Comparison of ENCODE assay signal across 23 cellular contexts in the genomic region with DNA sequence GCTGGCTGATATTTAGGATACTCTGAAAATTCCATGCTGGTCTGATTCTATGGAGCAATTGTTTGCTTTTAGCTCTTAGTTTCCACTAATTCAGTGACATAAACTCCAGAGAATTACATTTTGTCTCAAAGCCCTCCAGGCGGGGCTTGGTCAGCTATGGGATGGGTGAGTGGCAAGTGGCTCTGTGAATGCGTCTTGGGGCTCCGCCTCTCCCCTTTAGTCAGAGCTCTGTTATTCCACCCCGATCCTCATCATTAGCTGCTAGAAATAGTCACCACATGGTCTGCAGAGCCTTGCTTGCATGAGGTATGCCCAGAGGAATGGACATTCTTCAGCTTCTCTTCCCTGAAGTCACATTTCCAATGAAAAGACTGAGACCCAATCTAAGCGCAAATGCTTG.
DNase-seq lines count a peak whose midpoint lies in the region; ATAC-seq and TF ChIP-seq lines count a peak whose summit lies in the region.
"Had no signal": no experiment of that assay in that cellular context is flagged by ENCODE, and none has a peak within 500 bp of the region (broad histone marks: within the 10 kb centered on the region; RNA-seq: fewer than 3 reads in every experiment).

No MANE protein-coding gene starts in this region.

- in situ Hi-C loops in brain microvascular endothelial cell (cut with HindIII; ENCODE audit: low pct_ligation_motif_present, low sequenced_read_pairs), result no loop called here

- no peak for TF ChIP-seq CTCF in AG04449 (IDR thresholded peaks at IDR 0.05; ENCODE audit: insufficient read depth, low read length, missing control alignments)
- TF ChIP-seq CTCF in HFFc6 (IDR thresholded peaks at IDR 0.05), result no peak
- TF ChIP-seq CTCF in brain microvascular endothelial cell (IDR thresholded peaks at IDR 0.05; ENCODE audit: low read depth, low read length, missing control alignments), result no peak
- no peak for TF ChIP-seq CTCF in breast epithelium (IDR thresholded peaks at IDR 0.05)
- TF ChIP-seq CTCF in Caco-2 (IDR thresholded peaks at IDR 0.05; ENCODE audit: insufficient read depth in 1 of 2, low read depth in 1 of 2, low read length in 1 of 2, severe bottlenecking in 1 of 2, unreplicated experiment in 1 of 2), result no peak

- H3K4me3 ChIP-seq in AG04449 (ENCODE audit: low read depth, low read length), result no peak overlapping the region
- no peak overlapping the region for H3K4me3 ChIP-seq in brain microvascular endothelial cell (ENCODE audit: low read depth, low read length)
- H3K4me3 ChIP-seq in breast epithelium, result no peak overlapping the region
- no peak overlapping the region for H3K4me3 ChIP-seq in Caco-2 (ENCODE audit: low read depth, low read length)
- H3K4me3 ChIP-seq: right lobe of liver, tibial nerve had no signal

- no TSS peak for BruUV-seq in Caco-2 (replicated peaks; lab: Mats Ljungman, UMichigan)

- CTCF ChIA-PET in AG04449 (lab: Yijun Ruan, JAX) (interaction anchor here (1.3 to 4.6 kb wide), 6 partner anchors 10 to 539 kb away, joined by 3 to 23 read pairs (median 10); no protein-coding TSS in a partner anchor), Caco-2 (lab: Charles Lee) (interaction anchor here (1.1 kb wide), 1 partner anchor 17 kb away, joined by 5 read pairs; no protein-coding TSS in a partner anchor)

- no peak for TF ChIP-seq POLR2A in breast epithelium (IDR thresholded peaks at IDR 0.05)

- H3K9me3 ChIP-seq in breast epithelium (no peaks in the 10 kb centered on the region), Caco-2 (no peaks in the 10 kb centered on the region)
- H3K9me3 ChIP-seq: right lobe of liver, tibial nerve had no signal

- peaks cover 4% of the 10 kb centered on the region; the same call in 1 of the 2 replicates for H3K9me3 Mint-ChIP-seq in HFFc6
- H3K9me3 Mint-ChIP-seq in Caco-2 (ENCODE audit: unreplicated experiment), result no peaks in the 10 kb centered on the region
- H3K9me3 Mint-ChIP-seq: activated naive CD4-positive, alpha-beta T cell treated with anti-CD3 and anti-CD28 coated beads for 36 hours; natural killer cell treated with Interleukin-12 subunit alpha and Interleukin-12 subunit beta and Interleukin-15 and Interleukin-18, amount 100 ng/mL, for 72 hours had no signal

- POLR2A ChIA-PET in AG04449 (lab: Yijun Ruan, JAX) (interaction anchor here (1.0 to 1.4 kb wide), 2 partner anchors 9 to 81 kb away, joined by 3 read pairs; no protein-coding TSS in a partner anchor), Caco-2 (lab: Charles Lee) (no interaction called here)

- H3K27me3 Mint-ChIP-seq in HFFc6 (ENCODE audit: insufficient read depth) (peaks cover 3% of the 10 kb centered on the region; the same call in 1 of the 2 replicates), Caco-2 (ENCODE audit: insufficient read depth, unreplicated experiment) (peaks cover 7% of the 10 kb centered on the region)

- H3K36me3 ChIP-seq in brain microvascular endothelial cell (replicated peaks) (no peaks in the 10 kb centered on the region), breast epithelium (no peaks in the 10 kb centered on the region), Caco-2 (ENCODE audit: control insufficient read depth, insufficient read depth, low read length) (no peaks in the 10 kb centered on the region)
- H3K36me3 ChIP-seq: right lobe of liver, tibial nerve had no signal

- H3K4me1 Mint-ChIP-seq in HFFc6 (ENCODE audit: low read depth) (peaks cover 52% of the 10 kb centered on the region), Caco-2 (ENCODE audit: low read depth, unreplicated experiment) (no peaks in the 10 kb centered on the region)

- no peak for ATAC-seq in HG03108 (IDR thresholded peaks at IDR 0.05; ENCODE audit: unreplicated experiment)
- ATAC-seq: HCT116; natural killer cell treated with Interleukin-12 subunit alpha and Interleukin-12 subunit beta and Interleukin-15 and Interleukin-18, amount 100 ng/mL, for 72 hours; Panc1; right lobe of liver had no signal

- intact Hi-C loops in breast epithelium (cut with DNase I; ENCODE audit: low total_unique reads), result no loop called here
- intact Hi-C loops in Caco-2 (cut with micrococcal nuclease; ENCODE audit: unreplicated experiment), result loop anchor here (10.0 kb wide), 1 partner anchor 210 kb away; no protein-coding TSS in a partner anchor

- H3K4me1 ChIP-seq in breast epithelium (no peaks in the 10 kb centered on the region), Caco-2 (no peaks in the 10 kb centered on the region)
- H3K4me1 ChIP-seq: right lobe of liver had no signal

- H3K27me3 ChIP-seq in brain microvascular endothelial cell (replicated peaks), result no peaks in the 10 kb centered on the region
- H3K27me3 ChIP-seq in breast epithelium, result no peaks in the 10 kb centered on the region
- no peaks in the 10 kb centered on the region for H3K27me3 ChIP-seq in Caco-2 (replicated peaks; ENCODE audit: control insufficient read depth, insufficient read depth, low read length)
- H3K27me3 ChIP-seq: right lobe of liver, tibial nerve had no signal

- DNase-seq in AG04449 (ENCODE audit: low read depth, low spot score), result peak; percentile 84
- peak; percentile 88 for DNase-seq in HFFc6
- peak; percentile 85 for DNase-seq in brain microvascular endothelial cell
- DNase-seq in kidney tubule cell (ENCODE audit: low spot score), result peak; percentile 81
- no peak for DNase-seq in breast epithelium (ENCODE audit: low spot score in 2 of 2)
- DNase-seq in Caco-2, result no peak
- DNase-seq in DMS114 treated with DMSO at 0.1 percent for 48 hours (lab: John Stamatoyannopoulos, UW; ENCODE audit: unreplicated experiment), result no peak
- DNase-seq: activated CD4-positive, CD25-positive, alpha-beta regulatory T cell treated with anti-CD3 and anti-CD28 coated beads, Interleukin-2, amount 50 U/mL, for 72 hours; activated CD8-positive, alpha-beta memory T cell treated with anti-CD3 and anti-CD28 coated beads, Interleukin-2, amount 50 U/mL, for 48 hours; activated naive CD4-positive, alpha-beta T cell treated with anti-CD3 and anti-CD28 coated beads for 36 hours; central memory CD4-positive, alpha-beta T cell; hypothalamus; KG1; NCI-H1694; NCI-H526; right lobe of liver; stimulated activated CD4-positive, alpha-beta T cell treated with anti-CD3 and anti-CD28 coated beads, Interleukin-4, amount 100 ng/mL, for 24 hours; T-helper 1 cell had no signal

- H3K27ac ChIP-seq in brain microvascular endothelial cell (no peak overlapping the region), breast epithelium (no peak overlapping the region)
- H3K27ac ChIP-seq: right lobe of liver had no signal

- peak overlapping the region; percentile 24; the same call in 1 of the 2 replicates for H3K4me3 Mint-ChIP-seq in HFFc6
- no peak overlapping the region for H3K4me3 Mint-ChIP-seq in Caco-2 (ENCODE audit: unreplicated experiment)
- H3K4me3 Mint-ChIP-seq: activated naive CD4-positive, alpha-beta T cell treated with anti-CD3 and anti-CD28 coated beads for 36 hours; natural killer cell treated with Interleukin-12 subunit alpha and Interleukin-12 subunit beta and Interleukin-15 and Interleukin-18, amount 100 ng/mL, for 72 hours had no signal

- H3K27ac Mint-ChIP-seq in HFFc6 (peak overlapping the region; percentile 57), Caco-2 (ENCODE audit: unreplicated experiment) (no peak overlapping the region)
- H3K27ac Mint-ChIP-seq: activated naive CD4-positive, alpha-beta T cell treated with anti-CD3 and anti-CD28 coated beads for 36 hours; natural killer cell treated with Interleukin-12 subunit alpha and Interleukin-12 subunit beta and Interleukin-15 and Interleukin-18, amount 100 ng/mL, for 72 hours had no signal

- no peaks in the 10 kb centered on the region for H3K36me3 Mint-ChIP-seq in HFFc6 (ENCODE audit: low read depth)
- no peaks in the 10 kb centered on the region for H3K36me3 Mint-ChIP-seq in Caco-2 (ENCODE audit: insufficient read depth, unreplicated experiment)
- H3K36me3 Mint-ChIP-seq: natural killer cell treated with Interleukin-12 subunit alpha and Interleukin-12 subunit beta and Interleukin-15 and Interleukin-18, amount 100 ng/mL, for 72 hours had no signal

Comparison
In these comparisons a context has a peak if more than half of its experiments do, and no peak if none do; other contexts are left out.
1. DNase-seq: peak in AG04449 (single experiment), HFFc6 (single experiment), brain microvascular endothelial cell (single experiment) and kidney tubule cell (single experiment); none in breast epithelium (0 of 2), Caco-2 (0 of 2) and DMS114 treated with DMSO at 0.1 percent for 48 hours (single experiment).